Comparison of ENCODE assay signal across 8 cellular contexts in genomic region chr2:202635441-202636296, GRCh38. TPM values are rescaled to one million over a fixed set of nuclear protein-coding genes. Genes with fewer than 3 reads are reported as not detected.
DNase-seq lines count a peak whose midpoint lies in the region; ATAC-seq and TF ChIP-seq lines count a peak whose summit lies in the region.

No MANE protein-coding gene starts in this region.

- H3K9me3 ChIP-seq in ascending aorta, result no peaks in the 10 kb centered on the region

- no peaks in the 10 kb centered on the region for H3K27me3 Mint-ChIP-seq in T-helper 2 cell treated with Interferon-gamma antibody and Interleukin-4, amounts not matched to agents 5 μg/mL and 100 μg/mL, for 36 hours (ENCODE audit: low read depth)

- peak overlapping the region; percentile 98 for H3K4me3 Mint-ChIP-seq in T-helper 2 cell treated with Interferon-gamma antibody and Interleukin-4, amounts not matched to agents 5 μg/mL and 100 μg/mL, for 36 hours

- H3K27ac Mint-ChIP-seq in T-helper 2 cell treated with Interferon-gamma antibody and Interleukin-4, amounts not matched to agents 5 μg/mL and 100 μg/mL, for 36 hours, result peak overlapping the region; percentile 91

- peak; percentile 67 for TF ChIP-seq POLR2A in GM18505 (IDR thresholded peaks at IDR 0.05; ENCODE audit: borderline replicate concordance, extremely low read depth, insufficient read depth, insufficient read length)

- H3K36me3 ChIP-seq in ascending aorta, result no peaks in the 10 kb centered on the region

- H3K9me3 Mint-ChIP-seq in T-helper 2 cell treated with Interferon-gamma antibody and Interleukin-4, amounts not matched to agents 5 μg/mL and 100 μg/mL, for 36 hours, result no peaks in the 10 kb centered on the region

- H3K27me3 ChIP-seq in ascending aorta, result no peaks in the 10 kb centered on the region

- DNase-seq in NCI-H1436 treated with DMSO at 0.1 percent for 48 hours (lab: John Stamatoyannopoulos, UW) (peak; percentile 34), ascending aorta (ENCODE audit: low spot score in 2 of 2) (peak; percentile 21 to 81), hepatic stellate cell (ENCODE audit: low spot score) (peak; percentile 88), retinal pigment epithelial cell (ENCODE audit: low read depth) (peak; percentile 30), mesenteric fat pad (ENCODE audit: low spot score) (no peak)
- DNase-seq in T-helper 2 cell treated with Interferon-gamma antibody and Interleukin-4, amounts not matched to agents 5 μg/mL and 100 μg/mL, for 36 hours (ENCODE audit: low spot score), result peak; percentile 75

- peaks cover 3 to 8% of the 10 kb centered on the region in 2 donors for H3K4me1 ChIP-seq in ascending aorta

- intact Hi-C loops in ascending aorta (cut with DNase I), result loop anchor here (2.0 to 10.0 kb wide), 5 partner anchors 47 to 379 kb away; partner anchors contain the start of genes BMPR2, ICA1L, NBEAL1 and NOP58

- H3K4me3 ChIP-seq in ascending aorta (peak overlapping the region; percentile 75 to 90), retinal pigment epithelial cell (ENCODE audit: low read length) (peak overlapping the region; percentile 82)

- peak overlapping the region; percentile 54 to 87 for H3K27ac ChIP-seq in ascending aorta

- H3K36me3 Mint-ChIP-seq in T-helper 2 cell treated with Interferon-gamma antibody and Interleukin-4, amounts not matched to agents 5 μg/mL and 100 μg/mL, for 36 hours (ENCODE audit: low read depth), result peaks cover 9% of the 10 kb centered on the region

- TF ChIP-seq CTCF in ascending aorta (IDR thresholded peaks at IDR 0.05), result peak in 1 of 3 experiments; percentile 3
- no peak for TF ChIP-seq CTCF in retinal pigment epithelial cell (conservative IDR thresholded peaks at IDR 0.05; ENCODE audit: low read depth, low read length)

- H3K4me1 Mint-ChIP-seq in T-helper 2 cell treated with Interferon-gamma antibody and Interleukin-4, amounts not matched to agents 5 μg/mL and 100 μg/mL, for 36 hours (ENCODE audit: low read depth), result peaks cover 41% of the 10 kb centered on the region

- peak; percentile 45 for ATAC-seq in GM18505 (IDR thresholded peaks at IDR 0.05; ENCODE audit: unreplicated experiment)
- peak; percentile 43 for ATAC-seq in HG02870 (IDR thresholded peaks at IDR 0.05; ENCODE audit: unreplicated experiment)

RNA-seq across cellular contexts. Expression of gene FAM117B, which starts 0.9 kb away (rescaled TPM):
- 30.1 TPM for total RNA-seq in ascending aorta
- 3.3 TPM for total RNA-seq in mesenteric fat pad
